ENCODE assay signal across 1 cellular context in genomic region chr6:139446104-139446715, GRCh38.
A peak's percentile ranks its signal among the peaks of the same experiment; 100 is the strongest.
TF ChIP-seq lines count a peak whose summit lies in the region.

No MANE protein-coding gene starts in this region.

TF ChIP-seq in K562, 482 proteins besides CTCF, POLR2A, EP300 and RAD21 (continued from another document and continues in another):
- TF ChIP-seq TFAP4 (CRISPR knock-in tag; IDR thresholded peaks at IDR 0.05; ENCODE audit: borderline replicate concordance), result no peak
- TF ChIP-seq REST (CRISPR knock-in tag; IDR thresholded peaks at IDR 0.05; ENCODE audit: low read depth), result no peak
- no peak for TF ChIP-seq NONO (IDR thresholded peaks at IDR 0.05; ENCODE audit: low read depth in 2 of 2, low read length in 1 of 2)
- TF ChIP-seq TOE1 (IDR thresholded peaks at IDR 0.05; ENCODE audit: borderline replicate concordance), result no peak
- TF ChIP-seq TOE1 (CRISPR knock-in tag; IDR thresholded peaks at IDR 0.05; ENCODE audit: borderline replicate concordance, low read depth), result no peak
- TF ChIP-seq CXXC5 (CRISPR knock-in tag; IDR thresholded peaks at IDR 0.05), result peak; percentile 13; the same call in 1 of the 2 replicates
- no peak for TF ChIP-seq ZBTB5 (IDR thresholded peaks at IDR 0.05)
- TF ChIP-seq FOXK1 (CRISPR knock-in tag; IDR thresholded peaks at IDR 0.05; ENCODE audit: borderline replicate concordance), result no peak
- no peak; a peak in 1 of 4 replicates for TF ChIP-seq MAZ (CRISPR knock-in tag; conservative IDR thresholded peaks at IDR 0.05 in 1 of 2, IDR thresholded peaks at IDR 0.05 in 1 of 2)
- no peak for TF ChIP-seq TAF15 (IDR thresholded peaks at IDR 0.05; ENCODE audit: low read depth, low read length)
- TF ChIP-seq FOS (IDR thresholded peaks at IDR 0.05; ENCODE audit: extremely low read depth, insufficient read length), result no peak
- TF ChIP-seq ZNF696 (CRISPR knock-in tag; conservative IDR thresholded peaks at IDR 0.05), result no peak
- TF ChIP-seq, protein P1, sequence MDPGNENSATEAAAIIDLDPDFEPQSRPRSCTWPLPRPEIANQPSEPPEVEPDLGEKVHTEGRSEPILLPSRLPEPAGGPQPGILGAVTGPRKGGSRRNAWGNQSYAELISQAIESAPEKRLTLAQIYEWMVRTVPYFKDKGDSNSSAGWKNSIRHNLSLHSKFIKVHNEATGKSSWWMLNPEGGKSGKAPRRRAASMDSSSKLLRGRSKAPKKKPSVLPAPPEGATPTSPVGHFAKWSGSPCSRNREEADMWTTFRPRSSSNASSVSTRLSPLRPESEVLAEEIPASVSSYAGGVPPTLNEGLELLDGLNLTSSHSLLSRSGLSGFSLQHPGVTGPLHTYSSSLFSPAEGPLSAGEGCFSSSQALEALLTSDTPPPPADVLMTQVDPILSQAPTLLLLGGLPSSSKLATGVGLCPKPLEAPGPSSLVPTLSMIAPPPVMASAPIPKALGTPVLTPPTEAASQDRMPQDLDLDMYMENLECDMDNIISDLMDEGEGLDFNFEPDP (CRISPR knock-in tag; IDR thresholded peaks at IDR 0.05), result no peak
- TF ChIP-seq ZNF282 (CRISPR knock-in tag; IDR thresholded peaks at IDR 0.05), result no peak
- TF ChIP-seq E2F3 (CRISPR knock-in tag; IDR thresholded peaks at IDR 0.05), result no peak
- TF ChIP-seq ZFPM2 (CRISPR knock-in tag; IDR thresholded peaks at IDR 0.05), result no peak
- TF ChIP-seq, protein P2, sequence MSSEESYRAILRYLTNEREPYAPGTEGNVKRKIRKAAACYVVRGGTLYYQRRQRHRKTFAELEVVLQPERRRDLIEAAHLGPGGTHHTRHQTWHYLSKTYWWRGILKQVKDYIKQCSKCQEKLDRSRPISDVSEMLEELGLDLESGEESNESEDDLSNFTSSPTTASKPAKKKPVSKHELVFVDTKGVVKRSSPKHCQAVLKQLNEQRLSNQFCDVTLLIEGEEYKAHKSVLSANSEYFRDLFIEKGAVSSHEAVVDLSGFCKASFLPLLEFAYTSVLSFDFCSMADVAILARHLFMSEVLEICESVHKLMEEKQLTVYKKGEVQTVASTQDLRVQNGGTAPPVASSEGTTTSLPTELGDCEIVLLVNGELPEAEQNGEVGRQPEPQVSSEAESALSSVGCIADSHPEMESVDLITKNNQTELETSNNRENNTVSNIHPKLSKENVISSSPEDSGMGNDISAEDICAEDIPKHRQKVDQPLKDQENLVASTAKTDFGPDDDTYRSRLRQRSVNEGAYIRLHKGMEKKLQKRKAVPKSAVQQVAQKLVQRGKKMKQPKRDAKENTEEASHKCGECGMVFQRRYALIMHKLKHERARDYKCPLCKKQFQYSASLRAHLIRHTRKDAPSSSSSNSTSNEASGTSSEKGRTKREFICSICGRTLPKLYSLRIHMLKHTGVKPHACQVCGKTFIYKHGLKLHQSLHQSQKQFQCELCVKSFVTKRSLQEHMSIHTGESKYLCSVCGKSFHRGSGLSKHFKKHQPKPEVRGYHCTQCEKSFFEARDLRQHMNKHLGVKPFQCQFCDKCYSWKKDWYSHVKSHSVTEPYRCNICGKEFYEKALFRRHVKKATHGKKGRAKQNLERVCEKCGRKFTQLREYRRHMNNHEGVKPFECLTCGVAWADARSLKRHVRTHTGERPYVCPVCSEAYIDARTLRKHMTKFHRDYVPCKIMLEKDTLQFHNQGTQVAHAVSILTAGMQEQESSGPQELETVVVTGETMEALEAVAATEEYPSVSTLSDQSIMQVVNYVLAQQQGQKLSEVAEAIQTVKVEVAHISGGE (CRISPR knock-in tag; IDR thresholded peaks at IDR 0.05), result no peak
- TF ChIP-seq ZNF830 (CRISPR knock-in tag; IDR thresholded peaks at IDR 0.05), result no peak
- no peak for TF ChIP-seq RBM25 (IDR thresholded peaks at IDR 0.05; ENCODE audit: low read depth, low read length, severe bottlenecking)
- no peak; the same call in 1 of the 2 replicates for TF ChIP-seq PTTG1 (tag; IDR thresholded peaks at IDR 0.05; ENCODE audit: low read depth)
- TF ChIP-seq ZBTB12 (CRISPR knock-in tag; IDR thresholded peaks at IDR 0.05), result 0 out of 2 replicates have a peak, but pooled peaks have one; percentile 4
- TF ChIP-seq ZNF699 (CRISPR knock-in tag; IDR thresholded peaks at IDR 0.05; ENCODE audit: insufficient replicate concordance), result no peak
- TF ChIP-seq TCF3 (CRISPR knock-in tag; IDR thresholded peaks at IDR 0.05), result no peak
- no peak for TF ChIP-seq LEF1 (IDR thresholded peaks at IDR 0.05)
- no peak for TF ChIP-seq JUND (IDR thresholded peaks at IDR 0.05; ENCODE audit: borderline replicate concordance, low read depth, low read length)
- TF ChIP-seq JUND (tag; IDR thresholded peaks at IDR 0.05; ENCODE audit: borderline replicate concordance, low read depth, low read length), result no peak
- peak; percentile 61 for TF ChIP-seq PHF20 (IDR thresholded peaks at IDR 0.05; ENCODE audit: partially characterized antibody)
- no peak for TF ChIP-seq HIVEP1 (CRISPR knock-in tag; IDR thresholded peaks at IDR 0.05)
- TF ChIP-seq CUX1 (CRISPR knock-in tag; IDR thresholded peaks at IDR 0.05), result peak; percentile 29; the same call in 1 of the 2 replicates
- TF ChIP-seq GTF3C2 (IDR thresholded peaks at IDR 0.05; ENCODE audit: borderline replicate concordance, extremely low read depth, insufficient read length), result no peak
- TF ChIP-seq MXD1 (CRISPR knock-in tag; IDR thresholded peaks at IDR 0.05; ENCODE audit: borderline replicate concordance, poor library complexity, severe bottlenecking), result no peak
